Comparison of ENCODE assay signal across 8 cellular contexts in genomic region chr19:8320564-8321066, GRCh38. TPM values are rescaled to one million over a fixed set of nuclear protein-coding genes. Genes with fewer than 3 reads are reported as not detected.
DNase-seq lines count a peak whose midpoint lies in the region; ATAC-seq, FAIRE-seq and TF ChIP-seq lines count a peak whose summit lies in the region.

No MANE protein-coding gene starts in this region.

- WGBS in right lobe of liver (ENCODE audit: insufficient coverage, low coverage, low lambda C conversion rate, missing lambda C conversion rate): 0% methylated on average over 12 of the region's 16 CpGs
- WGBS in transverse colon (ENCODE audit: low coverage in 1 of 2), 2 donors: 2% methylated on average over 13 of the region's 16 CpGs; no CpG with 5 or more reads in 1 of the 2 donors

- peak overlapping the region; percentile 51; the same call in 1 of the 2 replicates for H3K27ac ChIP-seq in MM.1S (ENCODE audit: low read length)
- H3K27ac ChIP-seq in right lobe of liver: peak overlapping the region; percentile 83 to 91 (median 89)
- peak overlapping the region; percentile 90 to 96 (median 94) for H3K27ac ChIP-seq in transverse colon

- H3F3A ChIP-seq in MM.1S (ENCODE audit: insufficient read depth, low read length): peaks cover 39% of the 10 kb centered on the region

- H3K4me3 Mint-ChIP-seq in MCF 10A (ENCODE audit: unreplicated experiment): peak overlapping the region; percentile 88

- peaks cover 7% of the 10 kb centered on the region for H3K4me1 Mint-ChIP-seq in MCF 10A (ENCODE audit: insufficient read depth, unreplicated experiment)

- H3K79me2 ChIP-seq in MM.1S (ENCODE audit: low read length): peaks cover 45% of the 10 kb centered on the region

- H3K4me2 ChIP-seq in MM.1S (ENCODE audit: low read depth, low read length): peak overlapping the region; percentile 85

- in situ Hi-C loops in transverse colon (cut with MboI; ENCODE audit: low pct_ligation_motif_present in 1 of 4, low pct_unique_long_range_greater_than_20kb in 1 of 4, low sequenced_read_pairs in 3 of 4): loop anchor here in 1 of 4 donors (5.0 kb wide), 1 partner anchor 53 kb away; no protein-coding TSS in a partner anchor

- intact Hi-C loops in MCF 10A (cut with micrococcal nuclease) (no loop called here), right lobe of liver (cut with DNase I) (loop anchor here in 1 of 2 donors (10.0 kb wide), 1 partner anchor 194 kb away; the partner anchor contains the start of gene ZNF414), transverse colon (cut with DNase I; ENCODE audit: low total_unique reads) (no loop called here)

- BruUV-seq in MCF 10A (replicated peaks; lab: Mats Ljungman, UMichigan): no TSS peak

- POLR2A ChIA-PET in MCF 10A (lab: Yijun Ruan, JAX): interaction anchor here (0.6 to 6.7 kb wide), 18 partner anchors 8 to 1775 kb away, joined by 3 to 70 read pairs (median 4); partner anchors contain the start of genes CD320, HNRNPM, TIMM44 and ZNF414

- no peaks in the 10 kb centered on the region for H3K9me3 Mint-ChIP-seq in MCF 10A (ENCODE audit: unreplicated experiment)

- FAIRE-seq in H54 (lab: Jason Lieb, UNC): no peak

- no peak for TF ChIP-seq CTCF in MM.1S (IDR thresholded peaks at IDR 0.05; ENCODE audit: low read length)
- no peak for TF ChIP-seq CTCF in MCF 10A (IDR thresholded peaks at IDR 0.05; ENCODE audit: unreplicated experiment)
- TF ChIP-seq CTCF in right lobe of liver (IDR thresholded peaks at IDR 0.05): no peak
- no peak for TF ChIP-seq CTCF in transverse colon (IDR thresholded peaks at IDR 0.05)

- peak; percentile 24 to 26 for DNase-seq in stimulated activated CD4-positive, alpha-beta T cell treated with anti-CD3 and anti-CD28 coated beads, Interleukin-2, amount 100 ng/mL, for 24 hours
- DNase-seq in stimulated activated CD4-positive, alpha-beta T cell treated with anti-CD3 and anti-CD28 coated beads, Interleukin-1b, Interleukin-23, amount 100 ng/mL, for 48 hours: no peak
- DNase-seq in MM.1S: peak; percentile 45
- DNase-seq in MCF 10A (ENCODE audit: unreplicated experiment): no peak
- no peak for DNase-seq in right lobe of liver
- DNase-seq in transverse colon: no peak
- no peak for DNase-seq in H54 (ENCODE audit: insufficient read length, low spot score)

- H3K27me3 ChIP-seq in MM.1S (replicated peaks; ENCODE audit: insufficient read depth, low read length) (no peaks in the 10 kb centered on the region), right lobe of liver (no peaks in the 10 kb centered on the region), transverse colon (no peaks in the 10 kb centered on the region)

- H3K27ac Mint-ChIP-seq in MCF 10A (ENCODE audit: low read depth, unreplicated experiment): peak overlapping the region; percentile 90

- TF ChIP-seq EP300 in transverse colon (IDR thresholded peaks at IDR 0.05; ENCODE audit: low read depth): no peak

- H3K9me3 ChIP-seq in MM.1S (replicated peaks; ENCODE audit: insufficient read depth, low read length) (no peaks in the 10 kb centered on the region), right lobe of liver (no peaks in the 10 kb centered on the region), transverse colon (no peaks in the 10 kb centered on the region)

- H3K4me1 ChIP-seq in MM.1S (ENCODE audit: low read length) (peaks cover 8% of the 10 kb centered on the region), right lobe of liver (peaks cover 0 to 31% (median 6%) of the 10 kb centered on the region in 4 donors), transverse colon (peaks cover 20 to 29% (median 24%) of the 10 kb centered on the region in 4 donors)

- peak overlapping the region; percentile 83 for H3K9ac ChIP-seq in MM.1S (ENCODE audit: low read length)

- peaks cover 61% of the 10 kb centered on the region for H3K36me3 Mint-ChIP-seq in MCF 10A (ENCODE audit: insufficient read depth, unreplicated experiment)

- no peaks in the 10 kb centered on the region for H3K9me2 ChIP-seq in MM.1S (replicated peaks; ENCODE audit: insufficient read depth, low read length)

- H3K4me3 ChIP-seq in MM.1S (ENCODE audit: low read length) (peak overlapping the region; percentile 89), right lobe of liver (peak overlapping the region; percentile 75 to 92 (median 88)), transverse colon (peak overlapping the region; percentile 55 to 88 (median 81))

- peak overlapping the region; percentile 60 for H2AFZ ChIP-seq in MM.1S (ENCODE audit: low read length)

- H4K20me1 ChIP-seq in MM.1S (ENCODE audit: insufficient read depth, low read length): peaks cover 4% of the 10 kb centered on the region; the same call in 1 of the 2 replicates

- CTCF ChIA-PET in MCF 10A (lab: Yijun Ruan, JAX): interaction anchor here (0.6 to 2.5 kb wide), 5 partner anchors 10 to 257 kb away, joined by 3 to 9 read pairs (median 3); partner anchors contain the start of gene MYO1F

- peak in 3 of 4 donors; percentile 1 to 8 (median 2) for ATAC-seq in right lobe of liver
- no peak for ATAC-seq in GM18858 (IDR thresholded peaks at IDR 0.05; ENCODE audit: unreplicated experiment)

- H3K27me3 Mint-ChIP-seq in MCF 10A (ENCODE audit: insufficient read depth, unreplicated experiment): no peaks in the 10 kb centered on the region

- H3K36me3 ChIP-seq in MM.1S (replicated peaks; ENCODE audit: insufficient read depth, low read length) (peaks cover 11% of the 10 kb centered on the region), right lobe of liver (peaks cover under 1 to 18% (median 10%) of the 10 kb centered on the region in 4 donors), transverse colon (peaks cover 0 to under 1% (median 0%) of the 10 kb centered on the region in 4 donors)

- TF ChIP-seq POLR2A in right lobe of liver (IDR thresholded peaks at IDR 0.05) (no peak), transverse colon (IDR thresholded peaks at IDR 0.05) (no peak), H54 (IDR thresholded peaks at IDR 0.05; ENCODE audit: low read depth, low read length) (no peak; the same call in 1 of the 2 replicates)

RNA-seq across cellular contexts. Expression of gene NDUFA7, which starts 0.6 kb away (rescaled TPM):
- total RNA-seq in MCF 10A (2022): 83.2 and 91.8 TPM in 2 replicates
- 10 to 100 TPM; 20.8 to 60.5 (median 25.9) TPM for total RNA-seq in right lobe of liver
- total RNA-seq in transverse colon: 10 to 100 TPM; 11.2 to 40.0 (median 18.6) TPM

RNA-seq across cellular contexts. Expression of gene RPS28, which starts 0.7 kb away (rescaled TPM):
- total RNA-seq in MCF 10A (2022) (2,247 and 2,362 TPM in 2 replicates), right lobe of liver (100 to 1,000 TPM; 147 to 669 (median 564) TPM), transverse colon (100 to 1,000 TPM; 275 to 526 (median 413) TPM)

RNA-seq across cellular contexts. Expression of gene CD320, which starts 12.5 kb away (rescaled TPM):
- total RNA-seq in MCF 10A (2022) (39.2 and 68.8 TPM in 2 replicates), right lobe of liver (10 to 100 TPM in 5 of 6 experiments, 1 to 10 TPM in 1; 8.8 to 43.2 (median 11.5) TPM), transverse colon (10 to 100 TPM in 3 of 4 donors, 1 to 10 TPM in 1; 9.4 to 73.2 (median 41.0) TPM)

RNA-seq across cellular contexts. Expression of gene KANK3, which starts 22.4 kb away (rescaled TPM):
- total RNA-seq in MCF 10A (2022) (0.79 and 1.2 TPM in 2 replicates), right lobe of liver (1 to 10 TPM; 2.9 to 6.0 (median 4.2) TPM), transverse colon (10 to 100 TPM in 1 of 4 donors, 1 to 10 TPM in 3; 3.2 to 10.5 (median 4.1) TPM)

RNA-seq across cellular contexts. Expression of gene ANGPTL4, which starts 43.3 kb away (rescaled TPM):
- total RNA-seq in MCF 10A (2022): 12.6 and 32.8 TPM in 2 replicates
- total RNA-seq in right lobe of liver: 100 to 1,000 TPM in 3 of 6 experiments, 10 to 100 TPM in 2, 1 to 10 TPM in 1; 2.3 to 204 (median 125) TPM
- 100 to 1,000 TPM in 1 of 4 donors, 10 to 100 TPM in 1, 1 to 10 TPM in 2; 2.3 to 123 (median 10.3) TPM for total RNA-seq in transverse colon

Comparison
In these comparisons a context has a peak if more than half of its experiments do, and no peak if none do; other contexts are left out.
1. DNase-seq: peak in stimulated activated CD4-positive, alpha-beta T cell treated with anti-CD3 and anti-CD28 coated beads, Interleukin-2, amount 100 ng/mL, for 24 hours (2 of 2) and MM.1S (single experiment); none in stimulated activated CD4-positive, alpha-beta T cell treated with anti-CD3 and anti-CD28 coated beads, Interleukin-1b, Interleukin-23, amount 100 ng/mL, for 48 hours (single experiment), MCF 10A (single experiment), right lobe of liver (0 of 3), transverse colon (single experiment) and H54 (single experiment).
2. Peak in every context shown above with its lines, with median percentiles within 50 percentile points of each other: H3K27ac ChIP-seq and H3K4me3 ChIP-seq.